ENCODE assay signal across 26 cellular contexts in genomic region chrX:106243376-106243775, GRCh38.
"Had no signal": no experiment of that assay in that cellular context is flagged by ENCODE, and none has a peak within 500 bp of the region (broad histone marks: within the 10 kb centered on the region; RNA-seq: fewer than 3 reads in every experiment).

No MANE protein-coding gene starts in this region.

- H3K27ac Mint-ChIP-seq: activated B cell treated with CpG ODN at 0.5 μM for 24 hours; activated CD4-positive, alpha-beta memory T cell treated with anti-CD3 and anti-CD28 coated beads, Interleukin-2, amount 10 ng/mL, durations not matched to agents 7 days and 5 days; activated naive CD4-positive, alpha-beta T cell treated with anti-CD3 and anti-CD28 coated beads for 36 hours; activated naive CD8-positive, alpha-beta T cell; activated T-helper 17 cell treated with anti-CD3 and anti-CD28 coated beads, Interleukin-2, amount 50 U/mL, for 72 hours; T-helper 17 cell had no signal

- ATAC-seq: activated T-helper 17 cell treated with anti-CD3 and anti-CD28 coated beads, Interleukin-2, amount 50 U/mL, for 72 hours; K562; T-helper 17 cell had no signal

- H3K27me3 Mint-ChIP-seq: activated B cell treated with CpG ODN at 0.5 μM for 24 hours; activated CD4-positive, alpha-beta memory T cell treated with anti-CD3 and anti-CD28 coated beads, Interleukin-2, amount 10 ng/mL, durations not matched to agents 7 days and 5 days; activated naive CD8-positive, alpha-beta T cell; activated T-helper 17 cell treated with anti-CD3 and anti-CD28 coated beads, Interleukin-2, amount 50 U/mL, for 72 hours; T-helper 17 cell had no signal

- DNase-seq: activated B cell treated with CpG ODN at 0.5 μM for 24 hours; activated CD4-positive, alpha-beta memory T cell treated with anti-CD3 and anti-CD28 coated beads, Interleukin-2, amount 10 ng/mL, durations not matched to agents 7 days and 5 days; activated CD4-positive, alpha-beta T cell treated with anti-CD3 and anti-CD28 coated beads, Interleukin-2, amount 50 U/mL, for 1 hour; activated gamma-delta T cell; activated naive CD4-positive, alpha-beta T cell treated with anti-CD3 and anti-CD28 coated beads for 36 hours; activated T-cell treated with anti-CD3 and anti-CD28 coated beads for 4 hours; activated T-cell treated with anti-CD3 and anti-CD28 coated beads, Interleukin-2, amount 50 U/mL, for 48 hours; amygdala; caudate nucleus; Karpas-422; NCI-H1048; NCI-H146; NCI-H187 treated with DMSO at 0.1 percent for 48 hours; NCI-H2081 treated with DMSO at 0.1 percent for 48 hours; NCI-H2171; NCI-H2227 treated with DMSO at 0.1 percent for 48 hours; NCI-H526; NCI-H774; Peyer's patch; SHP77 treated with DMSO at 0.1 percent for 48 hours; T-helper 17 cell; T-helper 9 cell had no signal

- H3K36me3 ChIP-seq: Peyer's patch had no signal

- H3K27me3 ChIP-seq: Peyer's patch had no signal

- H3K9me3 ChIP-seq: Peyer's patch had no signal

- H3K27ac ChIP-seq: Peyer's patch, RWPE1 had no signal

- H3K4me1 ChIP-seq: Peyer's patch had no signal

- H3K36me3 Mint-ChIP-seq: activated naive CD8-positive, alpha-beta T cell had no signal

- H3K4me3 Mint-ChIP-seq: activated B cell treated with CpG ODN at 0.5 μM for 24 hours; activated CD4-positive, alpha-beta memory T cell treated with anti-CD3 and anti-CD28 coated beads, Interleukin-2, amount 10 ng/mL, durations not matched to agents 7 days and 5 days; activated naive CD4-positive, alpha-beta T cell treated with anti-CD3 and anti-CD28 coated beads for 36 hours; activated naive CD8-positive, alpha-beta T cell; activated T-helper 17 cell treated with anti-CD3 and anti-CD28 coated beads, Interleukin-2, amount 50 U/mL, for 72 hours; T-helper 17 cell had no signal

- H3K9me3 Mint-ChIP-seq: activated B cell treated with CpG ODN at 0.5 μM for 24 hours; activated CD4-positive, alpha-beta memory T cell treated with anti-CD3 and anti-CD28 coated beads, Interleukin-2, amount 10 ng/mL, durations not matched to agents 7 days and 5 days; activated naive CD4-positive, alpha-beta T cell treated with anti-CD3 and anti-CD28 coated beads for 36 hours; activated T-helper 17 cell treated with anti-CD3 and anti-CD28 coated beads, Interleukin-2, amount 50 U/mL, for 72 hours had no signal

- H3K4me3 ChIP-seq: K562, Peyer's patch had no signal

- H3K4me1 Mint-ChIP-seq: activated B cell treated with CpG ODN at 0.5 μM for 24 hours; activated CD4-positive, alpha-beta memory T cell treated with anti-CD3 and anti-CD28 coated beads, Interleukin-2, amount 10 ng/mL, durations not matched to agents 7 days and 5 days; activated T-helper 17 cell treated with anti-CD3 and anti-CD28 coated beads, Interleukin-2, amount 50 U/mL, for 72 hours; T-helper 17 cell had no signal
